Comparison of ENCODE assay signal across 9 cellular contexts in the genomic region with DNA sequence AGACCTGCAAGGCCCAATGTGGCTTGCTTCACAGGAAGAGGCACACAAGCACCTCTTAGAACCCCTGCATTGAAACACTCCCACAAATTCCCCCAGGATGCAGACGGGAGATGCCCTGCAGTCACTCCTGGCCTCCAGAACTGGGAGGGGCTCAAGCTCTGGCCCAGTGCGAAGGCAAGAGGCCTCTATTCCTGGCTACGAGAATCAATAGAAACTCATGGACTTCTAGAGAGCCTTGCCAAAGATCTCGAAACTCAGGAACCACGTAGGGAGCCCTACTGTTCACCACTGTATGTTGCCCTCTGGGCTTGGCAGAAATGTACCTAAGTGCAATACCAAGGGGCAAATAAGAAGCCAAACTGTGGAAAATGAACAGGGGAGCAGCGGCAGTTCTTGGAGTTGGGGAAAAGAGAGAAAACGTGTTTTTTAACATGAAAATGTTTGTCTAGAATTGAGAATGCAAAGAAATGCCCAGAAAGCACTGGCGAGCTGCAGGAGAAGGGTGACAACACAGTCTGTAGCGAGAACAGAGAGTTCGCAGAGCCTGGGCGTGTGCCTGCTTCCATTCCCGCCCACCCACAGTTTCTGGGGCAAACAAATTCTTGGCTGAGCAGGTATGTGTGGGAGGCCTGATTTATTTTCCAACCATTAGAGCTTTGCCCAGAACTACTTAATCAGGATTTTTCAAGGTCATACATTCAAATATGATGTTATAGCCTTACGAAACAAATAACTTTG.
DNase-seq lines count a peak whose midpoint lies in the region; ATAC-seq, FAIRE-seq and TF ChIP-seq lines count a peak whose summit lies in the region.
"Had no signal": no experiment of that assay in that cellular context is flagged by ENCODE, and none has a peak within 500 bp of the region (broad histone marks: within the 10 kb centered on the region; RNA-seq: fewer than 3 reads in every experiment).

No MANE protein-coding gene starts in this region.

- no peak overlapping the region for H2AFZ ChIP-seq in OCI-LY7 (ENCODE audit: low read length)

- H3K9me3 ChIP-seq in A549 (no peaks in the 10 kb centered on the region), OCI-LY7 (ENCODE audit: low read length) (no peaks in the 10 kb centered on the region)

- TF ChIP-seq RAD21 in A549 (conservative IDR thresholded peaks at IDR 0.05 in 1 of 2, IDR thresholded peaks at IDR 0.05 in 1 of 2) = no peak

- H3K4me1 Mint-ChIP-seq in naive thymus-derived CD8-positive, alpha-beta T cell = peaks cover 39 to 92% (median 82%) of the 10 kb centered on the region in 4 donors

- ATAC-seq in A549 = no peak
- no peak for ATAC-seq in naive thymus-derived CD8-positive, alpha-beta T cell
- no peak for ATAC-seq in HG02588 (IDR thresholded peaks at IDR 0.05; ENCODE audit: unreplicated experiment)

- H3K27ac ChIP-seq in A549 (peak overlapping the region; percentile 26 to 69; a peak in 1 of 6 replicates), OCI-LY7 (ENCODE audit: low read depth, low read length, poor library complexity, severe bottlenecking) (no peak overlapping the region), epithelial cell of prostate (peak overlapping the region; percentile 82)

- H3K9me2 ChIP-seq in OCI-LY7 (ENCODE audit: insufficient read depth, low read length) = no peaks in the 10 kb centered on the region

- intact Hi-C loops in OCI-LY7 (cut with micrococcal nuclease; ENCODE audit: unreplicated experiment) = no loop called here

- H3K4me3 Mint-ChIP-seq in naive thymus-derived CD8-positive, alpha-beta T cell = peak overlapping the region in 2 of 10 donors; percentile 45 to 46

- H4K20me1 ChIP-seq in OCI-LY7 (ENCODE audit: insufficient read depth, low read length) = peaks cover 8% of the 10 kb centered on the region

- no peaks in the 10 kb centered on the region for H3K9me3 Mint-ChIP-seq in naive thymus-derived CD8-positive, alpha-beta T cell

- H3K36me3 ChIP-seq in OCI-LY7 (ENCODE audit: insufficient read depth, low read length) = peaks cover 9% of the 10 kb centered on the region; the same call in 1 of the 2 replicates

- H3K4me1 ChIP-seq in A549 = peaks cover 72% of the 10 kb centered on the region
- no peaks in the 10 kb centered on the region for H3K4me1 ChIP-seq in OCI-LY7 (ENCODE audit: insufficient read depth, low read length, poor library complexity, severe bottlenecking)

- DNase-seq in A549 (ENCODE audit: low read depth in 1 of 2, low spot score in 1 of 2) (no peak), OCI-LY7 (ENCODE audit: low spot score) (no peak), epithelial cell of prostate (ENCODE audit: low read depth, low spot score) (no peak), islet precursor cell (no peak), DMS79 treated with DMSO at 0.1 percent for 48 hours (lab: John Stamatoyannopoulos, UW) (no peak), UCSD-AML1 (lab: John Stamatoyannopoulos, UW; ENCODE audit: unreplicated experiment) (no peak)
- DNase-seq in naive thymus-derived CD8-positive, alpha-beta T cell = no peak
- DNase-seq: MV-4-11 had no signal

- FAIRE-seq in A549 (lab: Jason Lieb, UNC) = no peak

- peaks cover 0 to 41% (median 2%) of the 10 kb centered on the region in 3 donors for H3K36me3 Mint-ChIP-seq in naive thymus-derived CD8-positive, alpha-beta T cell

- POLR2A ChIA-PET in A549 (lab: Yijun Ruan, JAX) = no interaction called here
- POLR2A ChIA-PET in OCI-LY7 (lab: Charles Lee) = interaction anchor here (0.5 to 1.0 kb wide), 3 partner anchors 9 to 75 kb away, joined by 4 to 5 read pairs (median 5); no protein-coding TSS in a partner anchor
- POLR2A ChIA-PET in naive thymus-derived CD8-positive, alpha-beta T cell (lab: Charles Lee) = interaction anchor here (0.6 to 0.9 kb wide), 2 partner anchors 12 to 68 kb away, joined by 4 to 5 read pairs; no protein-coding TSS in a partner anchor

- H3K4me2 ChIP-seq in A549 (no peak overlapping the region; the same call in 2 of the 3 replicates), OCI-LY7 (ENCODE audit: low read length) (peak overlapping the region; percentile 11; the same call in 1 of the 2 replicates)

- TF ChIP-seq CTCF in A549 (IDR thresholded peaks at IDR 0.05) (no peak), OCI-LY7 (conservative IDR thresholded peaks at IDR 0.05; ENCODE audit: low read length) (no peak)

- H3K79me2 ChIP-seq in OCI-LY7 (ENCODE audit: insufficient read depth, low read depth, low read length) = no peaks in the 10 kb centered on the region

- CTCF ChIA-PET in A549 (lab: Yijun Ruan, JAX) = interaction anchor here (0.9 to 6.5 kb wide), 6 partner anchors 12 to 98 kb away, joined by 3 to 53 read pairs (median 19); no protein-coding TSS in a partner anchor
- CTCF ChIA-PET in OCI-LY7 (lab: Charles Lee; ENCODE audit: unreplicated experiment) = interaction anchor here (0.7 to 1.1 kb wide), 2 partner anchors 12 to 18 kb away, joined by 3 to 4 read pairs; no protein-coding TSS in a partner anchor

- no TSS peak for BruUV-seq in OCI-LY7 (replicated peaks; lab: Mats Ljungman, UMichigan)

- H3K27me3 Mint-ChIP-seq in naive thymus-derived CD8-positive, alpha-beta T cell = no peaks in the 10 kb centered on the region

- H3K4me3 ChIP-seq in A549 = no peak overlapping the region
- H3K4me3 ChIP-seq in OCI-LY7 (ENCODE audit: low read depth, low read length, poor library complexity, severe bottlenecking) = no peak overlapping the region

- peak overlapping the region; percentile 76 to 93 (median 84) for H3K27ac Mint-ChIP-seq in naive thymus-derived CD8-positive, alpha-beta T cell

- 85% methylated on average over 12 of the region's 13 CpGs for WGBS in A549 (ENCODE audit: missing lambda C conversion rate)

- no peak for TF ChIP-seq EP300 in A549 (IDR thresholded peaks at IDR 0.05)

- TF ChIP-seq POLR2A in A549 (IDR thresholded peaks at IDR 0.05; ENCODE audit: low read length) = no peak

TF ChIP-seq in A549, 52 proteins besides CTCF, POLR2A, EP300 and RAD21 (continues in another document):
- TF ChIP-seq, protein P1, sequence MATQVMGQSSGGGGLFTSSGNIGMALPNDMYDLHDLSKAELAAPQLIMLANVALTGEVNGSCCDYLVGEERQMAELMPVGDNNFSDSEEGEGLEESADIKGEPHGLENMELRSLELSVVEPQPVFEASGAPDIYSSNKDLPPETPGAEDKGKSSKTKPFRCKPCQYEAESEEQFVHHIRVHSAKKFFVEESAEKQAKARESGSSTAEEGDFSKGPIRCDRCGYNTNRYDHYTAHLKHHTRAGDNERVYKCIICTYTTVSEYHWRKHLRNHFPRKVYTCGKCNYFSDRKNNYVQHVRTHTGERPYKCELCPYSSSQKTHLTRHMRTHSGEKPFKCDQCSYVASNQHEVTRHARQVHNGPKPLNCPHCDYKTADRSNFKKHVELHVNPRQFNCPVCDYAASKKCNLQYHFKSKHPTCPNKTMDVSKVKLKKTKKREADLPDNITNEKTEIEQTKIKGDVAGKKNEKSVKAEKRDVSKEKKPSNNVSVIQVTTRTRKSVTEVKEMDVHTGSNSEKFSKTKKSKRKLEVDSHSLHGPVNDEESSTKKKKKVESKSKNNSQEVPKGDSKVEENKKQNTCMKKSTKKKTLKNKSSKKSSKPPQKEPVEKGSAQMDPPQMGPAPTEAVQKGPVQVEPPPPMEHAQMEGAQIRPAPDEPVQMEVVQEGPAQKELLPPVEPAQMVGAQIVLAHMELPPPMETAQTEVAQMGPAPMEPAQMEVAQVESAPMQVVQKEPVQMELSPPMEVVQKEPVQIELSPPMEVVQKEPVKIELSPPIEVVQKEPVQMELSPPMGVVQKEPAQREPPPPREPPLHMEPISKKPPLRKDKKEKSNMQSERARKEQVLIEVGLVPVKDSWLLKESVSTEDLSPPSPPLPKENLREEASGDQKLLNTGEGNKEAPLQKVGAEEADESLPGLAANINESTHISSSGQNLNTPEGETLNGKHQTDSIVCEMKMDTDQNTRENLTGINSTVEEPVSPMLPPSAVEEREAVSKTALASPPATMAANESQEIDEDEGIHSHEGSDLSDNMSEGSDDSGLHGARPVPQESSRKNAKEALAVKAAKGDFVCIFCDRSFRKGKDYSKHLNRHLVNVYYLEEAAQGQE (IDR thresholded peaks at IDR 0.05) = no peak
- TF ChIP-seq BCL3 (IDR thresholded peaks at IDR 0.05) (no peak), CBX8 (IDR thresholded peaks at IDR 0.05) (no peak), FOSB (CRISPR knock-in tag; IDR thresholded peaks at IDR 0.05) (no peak), HEYL (CRISPR knock-in tag; IDR thresholded peaks at IDR 0.05) (no peak), EHMT2 (IDR thresholded peaks at IDR 0.05; ENCODE audit: low read depth) (no peak), CEBPB (IDR thresholded peaks at IDR 0.05) (no peak), RNF2 (IDR thresholded peaks at IDR 0.05; ENCODE audit: borderline replicate concordance, low read depth) (no peak), MAFK (IDR thresholded peaks at IDR 0.05; ENCODE audit: partially characterized antibody) (no peak), SREBF2 (IDR thresholded peaks at IDR 0.05) (no peak), USF2 (IDR thresholded peaks at IDR 0.05) (no peak), CBX2 (IDR thresholded peaks at IDR 0.05; ENCODE audit: borderline replicate concordance, low read depth) (no peak), RFX5 (IDR thresholded peaks at IDR 0.05) (no peak), MAZ (IDR thresholded peaks at IDR 0.05; ENCODE audit: borderline replicate concordance, low read depth, low read length) (no peak)
- TF ChIP-seq, protein P2, sequence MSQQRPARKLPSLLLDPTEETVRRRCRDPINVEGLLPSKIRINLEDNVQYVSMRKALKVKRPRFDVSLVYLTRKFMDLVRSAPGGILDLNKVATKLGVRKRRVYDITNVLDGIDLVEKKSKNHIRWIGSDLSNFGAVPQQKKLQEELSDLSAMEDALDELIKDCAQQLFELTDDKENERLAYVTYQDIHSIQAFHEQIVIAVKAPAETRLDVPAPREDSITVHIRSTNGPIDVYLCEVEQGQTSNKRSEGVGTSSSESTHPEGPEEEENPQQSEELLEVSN (IDR thresholded peaks at IDR 0.05; ENCODE audit: borderline replicate concordance, low read depth) = no peak
